ENCODE assay signal across 8 cellular contexts in genomic region chr1:6343506-6344405, GRCh38. TPM values are rescaled to one million over a fixed set of nuclear protein-coding genes. Genes with fewer than 3 reads are reported as not detected.
DNase-seq lines count a peak whose midpoint lies in the region; ATAC-seq, FAIRE-seq and TF ChIP-seq lines count a peak whose summit lies in the region.

No MANE protein-coding gene starts in this region.

- no peak for FAIRE-seq in HTR-8/SVneo (lab: Jason Lieb, UNC)

- no peak for ATAC-seq in HG02588 (IDR thresholded peaks at IDR 0.05; ENCODE audit: unreplicated experiment)

- no peak overlapping the region for H3K4me3 Mint-ChIP-seq in activated naive CD4-positive, alpha-beta T cell treated with anti-CD3 and anti-CD28 coated beads for 36 hours
- no peak overlapping the region for H3K4me3 Mint-ChIP-seq in progenitor cell of endocrine pancreas (ENCODE audit: low read depth)

- DNase-seq in DMS79 treated with DMSO at 0.1 percent for 48 hours (lab: John Stamatoyannopoulos, UW) (peak; percentile 96), HTR-8/SVneo (ENCODE audit: insufficient read length, low spot score) (peak; percentile 65), RPMI7951 (ENCODE audit: low read depth) (peak; percentile 89), glomerular visceral epithelial cell (ENCODE audit: extremely low spot score) (peak; percentile 79), progenitor cell of endocrine pancreas (ENCODE audit: low spot score, unreplicated experiment) (peak; percentile 59), NCI-H774 (lab: John Stamatoyannopoulos, UW) (no peak)
- DNase-seq in activated naive CD4-positive, alpha-beta T cell treated with anti-CD3 and anti-CD28 coated beads for 36 hours = peak; percentile 76

- H3K9me3 Mint-ChIP-seq in activated naive CD4-positive, alpha-beta T cell treated with anti-CD3 and anti-CD28 coated beads for 36 hours = no peaks in the 10 kb centered on the region
- no peaks in the 10 kb centered on the region for H3K9me3 Mint-ChIP-seq in progenitor cell of endocrine pancreas (ENCODE audit: low read depth)

- intact Hi-C loops in activated naive CD4-positive, alpha-beta T cell treated with anti-CD3 and anti-CD28 coated beads for 36 hours (cut with micrococcal nuclease) = loop anchor here (1.0 kb wide), 1 partner anchor 97 kb away; no protein-coding TSS in a partner anchor

- H3K27me3 Mint-ChIP-seq in activated naive CD4-positive, alpha-beta T cell treated with anti-CD3 and anti-CD28 coated beads for 36 hours (ENCODE audit: low read depth) = no peaks in the 10 kb centered on the region
- no peaks in the 10 kb centered on the region for H3K27me3 Mint-ChIP-seq in progenitor cell of endocrine pancreas

- CTCF ChIA-PET in activated naive CD4-positive, alpha-beta T cell treated with anti-CD3 and anti-CD28 coated beads for 36 hours (lab: Charles Lee) = interaction anchor here (0.7 to 1.7 kb wide), 6 partner anchors 15 to 107 kb away, joined by 3 to 6 read pairs (median 4); no protein-coding TSS in a partner anchor

- peaks cover 10% of the 10 kb centered on the region for H3K4me1 Mint-ChIP-seq in activated naive CD4-positive, alpha-beta T cell treated with anti-CD3 and anti-CD28 coated beads for 36 hours (ENCODE audit: low read depth)
- no peaks in the 10 kb centered on the region for H3K4me1 Mint-ChIP-seq in progenitor cell of endocrine pancreas (ENCODE audit: low read depth)

- TF ChIP-seq CTCF in progenitor cell of endocrine pancreas (IDR thresholded peaks at IDR 0.05; ENCODE audit: unreplicated experiment) = peak; percentile 89

- H3K36me3 Mint-ChIP-seq in activated naive CD4-positive, alpha-beta T cell treated with anti-CD3 and anti-CD28 coated beads for 36 hours (ENCODE audit: low read depth) = peaks cover 2% of the 10 kb centered on the region
- H3K36me3 Mint-ChIP-seq in progenitor cell of endocrine pancreas (ENCODE audit: insufficient read depth) = no peaks in the 10 kb centered on the region

- no peak overlapping the region for H3K27ac Mint-ChIP-seq in activated naive CD4-positive, alpha-beta T cell treated with anti-CD3 and anti-CD28 coated beads for 36 hours
- H3K27ac Mint-ChIP-seq in progenitor cell of endocrine pancreas = no peak overlapping the region

RNA-seq across cellular contexts. Expression of gene ACOT7, which starts 49.8 kb away (rescaled TPM):
- 142 and 174 TPM in 2 replicates for total RNA-seq in RPMI7951 (2014; rRNA removed; shearing (Covaris generic))
- 10 to 100 TPM; 74.2 to 77.6 TPM for total RNA-seq in activated naive CD4-positive, alpha-beta T cell treated with anti-CD3 and anti-CD28 coated beads for 36 hours
- total RNA-seq in progenitor cell of endocrine pancreas = 30.2 and 30.3 TPM in 2 replicates
